Comparison of ENCODE assay signal across 30 cellular contexts in the genomic region with DNA sequence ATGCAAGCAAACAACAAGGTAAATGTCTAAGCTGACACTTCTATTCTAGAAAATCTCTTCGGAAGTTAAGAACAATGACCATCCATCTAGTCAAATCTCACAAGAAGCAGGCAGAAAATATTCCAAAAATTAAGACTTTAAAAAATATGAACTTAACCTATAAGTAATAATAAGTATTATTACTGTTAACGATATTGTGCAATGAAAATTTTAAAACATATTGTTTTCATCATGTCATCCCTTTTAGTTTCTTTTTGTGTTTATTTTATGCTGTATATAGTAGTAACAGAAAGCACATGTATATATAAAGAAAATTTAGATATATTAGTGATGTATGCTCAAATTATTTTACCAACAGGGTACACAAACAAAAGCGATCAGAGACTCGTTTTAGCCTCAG.
"Had no signal": no experiment of that assay in that cellular context is flagged by ENCODE, and none has a peak within 500 bp of the region (broad histone marks: within the 10 kb centered on the region; RNA-seq: fewer than 3 reads in every experiment).

No MANE protein-coding gene starts in this region.

- H3K4me1 ChIP-seq: prostate gland had no signal

- H3K4me2 ChIP-seq: smooth muscle cell had no signal

- H3K36me3 ChIP-seq: ovary, prostate gland, sigmoid colon, stomach, thyroid gland, upper lobe of left lung, vagina had no signal

- FAIRE-seq: colon, frontal cortex, kidney had no signal

- H3K27ac ChIP-seq: ovary, prostate gland, stomach, thyroid gland, upper lobe of left lung, vagina had no signal

- H3K27me3 ChIP-seq: ovary, sigmoid colon, thyroid gland, upper lobe of left lung, vagina had no signal

- ATAC-seq: activated CD8-positive, alpha-beta memory T cell treated with anti-CD3 and anti-CD28 coated beads, Interleukin-2, amount 10 ng/mL, durations not matched to agents 7 days and 5 days; activated CD8-positive, alpha-beta T cell treated with anti-CD3 and anti-CD28 coated beads, Interleukin-2, amount 10 ng/mL, durations not matched to agents 7 days and 5 days; left colon; stimulated activated memory B cell treated with anti-CD40 and anti-IgM and Interleukin-4, amounts not matched to agents 10 μg/mL and 1 μg/mL and 100 μg/mL, for 72 hours; WTC11 had no signal

- DNase-seq: activated CD4-positive, alpha-beta T cell treated with anti-CD3 and anti-CD28 coated beads for 1 hour; activated CD8-positive, alpha-beta memory T cell treated with anti-CD3 and anti-CD28 coated beads, Interleukin-2, amount 10 ng/mL, durations not matched to agents 7 days and 5 days; activated CD8-positive, alpha-beta T cell treated with anti-CD3 and anti-CD28 coated beads, Interleukin-2, amount 10 ng/mL, durations not matched to agents 7 days and 5 days; activated naive CD4-positive, alpha-beta T cell treated with Interleukin-2 at 50 U/mL for 16 hours; activated T-cell treated with anti-CD3 and anti-CD28 coated beads, Interleukin-2, amount 50 U/mL, for 48 hours; anterior cingulate cortex; dermis blood vessel endothelial cell; effector CD4-positive, alpha-beta T cell; hippocampal formation; kidney; left colon; mammary epithelial cell; naive B cell; ovary; retina; sigmoid colon; stimulated activated CD4-positive, alpha-beta T cell treated with anti-CD3 and anti-CD28 coated beads, Interleukin-1b, Interleukin-23, amount 100 ng/mL, for 48 hours; stimulated activated CD4-positive, alpha-beta T cell treated with anti-CD3 and anti-CD28 coated beads, Interleukin-4, amount 100 ng/mL, for 4 hours; stimulated activated CD8-positive, alpha-beta memory T cell treated with anti-CD3 and anti-CD28 coated beads, Interleukin-4, amount 100 ng/mL, for 48 hours; stomach; T-helper 2 cell; thyroid gland; upper lobe of left lung had no signal

- H3K9me3 ChIP-seq: ovary, prostate gland, sigmoid colon, stomach, thyroid gland, upper lobe of left lung, vagina had no signal

- H3K4me3 ChIP-seq: ovary, prostate gland, sigmoid colon, smooth muscle cell, stomach, thyroid gland, upper lobe of left lung, vagina had no signal
